Comparison of ENCODE assay signal across 26 cellular contexts in genomic region chr1:161491472-161491871, GRCh38. TPM values are rescaled to one million over a fixed set of nuclear protein-coding genes. Genes with fewer than 3 reads are reported as not detected.
A peak's percentile ranks its signal among the peaks of the same experiment; 100 is the strongest.
DNase-seq lines count a peak whose midpoint lies in the region; ATAC-seq, FAIRE-seq and TF ChIP-seq lines count a peak whose summit lies in the region.
"Had no signal": no experiment of that assay in that cellular context is flagged by ENCODE, and none has a peak within 500 bp of the region (broad histone marks: within the 10 kb centered on the region; RNA-seq: fewer than 3 reads in every experiment).

No MANE protein-coding gene starts in this region.

- ATAC-seq in memory B cell (ENCODE audit: low read depth): peak; percentile 26
- ATAC-seq: Panc1 had no signal

- intact Hi-C loops in uterus (cut with DNase I; ENCODE audit: low total_unique reads) (no loop called here), spleen (cut with DNase I; ENCODE audit: low total_unique reads) (no loop called here)

- H3K4me1 Mint-ChIP-seq in memory B cell: peaks cover 3% of the 10 kb centered on the region
- peaks cover 14 to 25% (median 24%) of the 10 kb centered on the region in 3 donors for H3K4me1 Mint-ChIP-seq in CD8-positive, alpha-beta memory T cell
- H3K4me1 Mint-ChIP-seq: brain, neural progenitor cell had no signal

- H3K9me3 Mint-ChIP-seq in memory B cell: no peaks in the 10 kb centered on the region
- no peaks in the 10 kb centered on the region for H3K9me3 Mint-ChIP-seq in CD8-positive, alpha-beta memory T cell
- H3K9me3 Mint-ChIP-seq: brain, endodermal cell, neural progenitor cell had no signal

- H3K9me3 ChIP-seq in uterus (no peaks in the 10 kb centered on the region), spleen (no peaks in the 10 kb centered on the region)
- no peaks in the 10 kb centered on the region for H3K9me3 ChIP-seq in CD8-positive, alpha-beta memory T cell (ENCODE audit: low read length)
- H3K9me3 ChIP-seq: stomach had no signal

- no peaks in the 10 kb centered on the region for H3K4me1 ChIP-seq in uterus
- H3K4me1 ChIP-seq in spleen: peaks cover 0 to 27% (median 16%) of the 10 kb centered on the region in 6 donors
- peaks cover 9% of the 10 kb centered on the region for H3K4me1 ChIP-seq in CD8-positive, alpha-beta memory T cell (ENCODE audit: insufficient read depth, low read length)
- H3K4me1 ChIP-seq: neural progenitor cell had no signal

- no peak overlapping the region for H3K27ac Mint-ChIP-seq in memory B cell
- peak overlapping the region in 1 of 8 donors; percentile 13 for H3K27ac Mint-ChIP-seq in CD8-positive, alpha-beta memory T cell
- H3K27ac Mint-ChIP-seq: brain, endodermal cell, neural progenitor cell had no signal

- H3K27me3 Mint-ChIP-seq in memory B cell: peaks cover 9% of the 10 kb centered on the region
- peaks cover 23 to 40% of the 10 kb centered on the region in 2 donors for H3K27me3 Mint-ChIP-seq in CD8-positive, alpha-beta memory T cell

- no peak overlapping the region for H3K27ac ChIP-seq in uterus
- peak overlapping the region in 2 of 8 donors; percentile 30 to 56 for H3K27ac ChIP-seq in spleen
- no peak overlapping the region for H3K27ac ChIP-seq in CD8-positive, alpha-beta memory T cell (ENCODE audit: low read depth, low read length)
- H3K27ac ChIP-seq: neural progenitor cell, skin epidermis, stomach had no signal

- no peak for TF ChIP-seq POLR2A in GM12891 (IDR thresholded peaks at IDR 0.05; ENCODE audit: low read depth, low read length)
- TF ChIP-seq POLR2A in uterus (IDR thresholded peaks at IDR 0.05): no peak
- TF ChIP-seq POLR2A in spleen (IDR thresholded peaks at IDR 0.05): no peak

- TF ChIP-seq CTCF in uterus (IDR thresholded peaks at IDR 0.05) (no peak), spleen (IDR thresholded peaks at IDR 0.05 in 8 of 11, conservative IDR thresholded peaks at IDR 0.05 in 3 of 11) (no peak)

- H3K4me3 ChIP-seq in uterus: no peak overlapping the region
- H3K4me3 ChIP-seq in spleen: no peak overlapping the region
- H3K4me3 ChIP-seq in CD8-positive, alpha-beta memory T cell (ENCODE audit: low read length): no peak overlapping the region
- H3K4me3 ChIP-seq: neural progenitor cell, skin epidermis, stomach had no signal

- WGBS in spleen, 5 donors: 34 to 63% (median 45%) methylated on average over 5 of the region's 5 CpGs

- DNase-seq in GM12891 (ENCODE audit: insufficient read length, low spot score) (no peak), Kasumi-1 (lab: John Stamatoyannopoulos, UW) (peak; percentile 12 to 44), SKM-1 (lab: John Stamatoyannopoulos, UW; ENCODE audit: unreplicated experiment) (peak; percentile 72), memory B cell (ENCODE audit: low spot score in 2 of 2) (no peak), uterus (no peak), spleen (no peak)
- no peak for DNase-seq in stimulated activated CD4-positive, alpha-beta T cell treated with anti-CD3 and anti-CD28 coated beads, Interleukin-4, amount 100 ng/mL, for 24 hours
- DNase-seq in CD8-positive, alpha-beta memory T cell: no peak
- DNase-seq: activated CD4-positive, alpha-beta T cell treated with anti-CD3 and anti-CD28 coated beads for 1 hour; activated effector memory CD4-positive, alpha-beta T cell treated with Interleukin-2 at 50 U/mL for 16 hours; DMS79 treated with DMSO at 0.1 percent for 48 hours; endodermal cell; glutamatergic neuron; NCI-H2171 treated with DMSO at 0.1 percent for 48 hours; NCI-H774; stimulated activated CD4-positive, alpha-beta T cell treated with anti-CD3 and anti-CD28 coated beads, Interleukin-2, amount 100 ng/mL, for 48 hours; stomach; T-helper 9 cell; trophoblast cell had no signal

- H3K27me3 ChIP-seq in uterus: no peaks in the 10 kb centered on the region
- peaks cover 0 to 47% (median 0%) of the 10 kb centered on the region in 7 donors for H3K27me3 ChIP-seq in spleen (replicated peaks in 1 of 7)
- H3K27me3 ChIP-seq in CD8-positive, alpha-beta memory T cell (ENCODE audit: insufficient read depth, low read length, poor library complexity, severe bottlenecking): peaks cover 3% of the 10 kb centered on the region

- H3K36me3 ChIP-seq in uterus: no peaks in the 10 kb centered on the region
- H3K36me3 ChIP-seq in spleen: no peaks in the 10 kb centered on the region
- no peaks in the 10 kb centered on the region for H3K36me3 ChIP-seq in CD8-positive, alpha-beta memory T cell (ENCODE audit: insufficient read depth, low read length)
- H3K36me3 ChIP-seq: neural progenitor cell, stomach had no signal

- CTCF ChIA-PET in CD8-positive, alpha-beta memory T cell (lab: Charles Lee): interaction anchor here (1.3 kb wide), 1 partner anchor 247 kb away, joined by 3 read pairs; no protein-coding TSS in a partner anchor

- POLR2A ChIA-PET in CD8-positive, alpha-beta memory T cell (lab: Charles Lee): interaction anchor here (0.9 kb wide), 1 partner anchor 8 kb away, joined by 3 read pairs; no protein-coding TSS in a partner anchor

- H3K36me3 Mint-ChIP-seq in memory B cell: no peaks in the 10 kb centered on the region
- no peaks in the 10 kb centered on the region for H3K36me3 Mint-ChIP-seq in CD8-positive, alpha-beta memory T cell
- H3K36me3 Mint-ChIP-seq: brain, neural progenitor cell had no signal

- no peak overlapping the region for H3K4me3 Mint-ChIP-seq in memory B cell
- no peak overlapping the region for H3K4me3 Mint-ChIP-seq in CD8-positive, alpha-beta memory T cell
- H3K4me3 Mint-ChIP-seq: brain, endodermal cell, neural progenitor cell had no signal

- peak; percentile 59 for FAIRE-seq in GM12891 (lab: Jason Lieb, UNC)
- FAIRE-seq: colon, H54 had no signal

TF ChIP-seq in GM12891, 5 proteins besides CTCF, POLR2A, EP300 and RAD21:
- TF ChIP-seq POLR2AphosphoS5 (IDR thresholded peaks at IDR 0.05; ENCODE audit: low read depth, low read length) (no peak), PAX5 (IDR thresholded peaks at IDR 0.05; ENCODE audit: insufficient read depth, low read length, severe bottlenecking) (no peak), SPI1 (IDR thresholded peaks at IDR 0.05; ENCODE audit: low read depth, low read length) (peak; percentile 88), TAF1 (IDR thresholded peaks at IDR 0.05; ENCODE audit: low read depth, low read length) (no peak), POU2F2 (IDR thresholded peaks at IDR 0.05; ENCODE audit: low read depth, low read length) (no peak)

RNA-seq across cellular contexts. Expression of gene FCGR2A, which starts 13.8 kb away (rescaled TPM):
- 6.6 TPM for polyA plus RNA-seq in GM12891 (2012; ENCODE audit: low read depth, missing spikeins)
- total RNA-seq in uterus (10 to 100 TPM; 11.5 to 57.6 (median 20.2) TPM), spleen (100 to 1,000 TPM; 105 to 328 (median 160) TPM)
- polyA plus RNA-seq in spleen: 10 to 100 TPM; 13.9 to 24.2 (median 24.1) TPM
- under 1 TPM; 0.46 to 0.82 TPM for total RNA-seq in CD8-positive, alpha-beta memory T cell
- not detected for polyA plus RNA-seq in CD8-positive, alpha-beta memory T cell
- total RNA-seq: endodermal cell had no signal

RNA-seq across cellular contexts. Expression of gene HSPA6, which starts 32.9 kb away (rescaled TPM):
- 0.71 TPM for polyA plus RNA-seq in GM12891 (2012; ENCODE audit: low read depth, missing spikeins)
- 1 to 10 TPM in 1 of 4 donors, under 1 TPM in 2, not detected in 1; 0.55 to 1.2 (median 0.77) TPM for total RNA-seq in uterus
- total RNA-seq in spleen: 10 to 100 TPM; 13.0 to 52.2 (median 33.8) TPM
- polyA plus RNA-seq in spleen: 10 to 100 TPM in 1 of 3 donors, 1 to 10 TPM in 2; 3.6 to 12.4 (median 8.1) TPM
- total RNA-seq in CD8-positive, alpha-beta memory T cell: 1 to 10 TPM in 1 of 2 experiments, under 1 TPM in 1; 0.90 to 1.3 TPM
- 1.4 TPM for polyA plus RNA-seq in CD8-positive, alpha-beta memory T cell
- total RNA-seq: endodermal cell had no signal

RNA-seq across cellular contexts. Expression of gene FCGR3A, which starts 58.1 kb away (rescaled TPM):
- not detected for polyA plus RNA-seq in GM12891 (2012; ENCODE audit: low read depth, missing spikeins)
- 10 to 100 TPM in 2 of 4 donors, 1 to 10 TPM in 2; 2.2 to 16.2 (median 6.7) TPM for total RNA-seq in uterus
- 100 to 1,000 TPM; 187 to 532 (median 359) TPM for total RNA-seq in spleen
- 10 to 100 TPM; 35.5 to 91.8 (median 59.0) TPM for polyA plus RNA-seq in spleen
- total RNA-seq in CD8-positive, alpha-beta memory T cell: 1 to 10 TPM in 1 of 2 experiments, under 1 TPM in 1; 0.58 to 1.1 TPM
- polyA plus RNA-seq in CD8-positive, alpha-beta memory T cell: 44.6 TPM
- total RNA-seq: endodermal cell, SK-MEL-5 had no signal

Comparison
In these comparisons a context has a peak if more than half of its experiments do, and no peak if none do; other contexts are left out.
1. DNase-seq: peak in Kasumi-1 (2 of 2) and SKM-1 (single experiment); none in GM12891 (single experiment), memory B cell (0 of 2), stimulated activated CD4-positive, alpha-beta T cell treated with anti-CD3 and anti-CD28 coated beads, Interleukin-4, amount 100 ng/mL, for 24 hours (single experiment), uterus (0 of 2), spleen (single experiment) and CD8-positive, alpha-beta memory T cell (0 of 5).
2. RNA of gene FCGR2A, which starts 13.8 kb away (total RNA-seq): 105 to 328 TPM in spleen and 11.5 to 57.6 TPM in uterus; 0.46 to 0.82 TPM in CD8-positive, alpha-beta memory T cell; every median in the first group is over 4 times any median in the second.
3. RNA of gene HSPA6, which starts 32.9 kb away (total RNA-seq): 13.0 to 52.2 TPM in spleen; 0.90 to 1.3 TPM in CD8-positive, alpha-beta memory T cell and 0.55 to 1.2 TPM in uterus; every median in the first group is over 4 times any median in the second.
4. RNA of gene FCGR3A, which starts 58.1 kb away (total RNA-seq): 187 to 532 TPM in spleen; 2.2 to 16.2 TPM in uterus and 0.58 to 1.1 TPM in CD8-positive, alpha-beta memory T cell; every median in the first group is over 10 times any median in the second.